Comparison of ENCODE assay signal across 21 cellular contexts in genomic region chr3:53628546-53629395, GRCh38.
A peak's percentile ranks its signal among the peaks of the same experiment; 100 is the strongest.
DNase-seq lines count a peak whose midpoint lies in the region; ATAC-seq and TF ChIP-seq lines count a peak whose summit lies in the region.
"Had no signal": no experiment of that assay in that cellular context is flagged by ENCODE, and none has a peak within 500 bp of the region (broad histone marks: within the 10 kb centered on the region; RNA-seq: fewer than 3 reads in every experiment).

No MANE protein-coding gene starts in this region.

- H3K4me3 ChIP-seq in lower leg skin (ENCODE audit: low read depth, poor library complexity, severe bottlenecking): no peak overlapping the region
- H3K4me3 ChIP-seq: tibial nerve had no signal

- peak overlapping the region in 1 of 2 donors; percentile 31 for H3K4me3 Mint-ChIP-seq in effector memory CD8-positive, alpha-beta T cell
- H3K4me3 Mint-ChIP-seq in nephron: no peak overlapping the region
- H3K4me3 Mint-ChIP-seq: activated CD4-positive, alpha-beta T cell treated with anti-CD3 and anti-CD28 coated beads, Interleukin-2, amount 10 ng/mL, durations not matched to agents 7 days and 5 days; T-cell had no signal

- H3K27me3 Mint-ChIP-seq in effector memory CD8-positive, alpha-beta T cell: peaks cover 22 to 43% of the 10 kb centered on the region in 2 donors
- H3K27me3 Mint-ChIP-seq in nephron (ENCODE audit: low read depth): peaks cover 13% of the 10 kb centered on the region

- TF ChIP-seq CTCF in nephron (IDR thresholded peaks at IDR 0.05; ENCODE audit: unreplicated experiment in 3 of 3): no peak
- no peak for TF ChIP-seq CTCF in lower leg skin (IDR thresholded peaks at IDR 0.05)

- intact Hi-C loops in lower leg skin (cut with DNase I; ENCODE audit: low total_unique reads): no loop called here

- no peak for TF ChIP-seq POLR2A in lower leg skin (IDR thresholded peaks at IDR 0.05)

- DNase-seq in Ammon's horn (ENCODE audit: low spot score) (peak; percentile 13), DMS79 (lab: John Stamatoyannopoulos, UW) (peak; percentile 6), HCEC 1CT (no peak), lower leg skin (ENCODE audit: low spot score in 2 of 2) (no peak)
- DNase-seq in effector memory CD8-positive, alpha-beta T cell: no peak
- DNase-seq: activated CD4-positive, alpha-beta T cell treated with anti-CD3 and anti-CD28 coated beads, Interleukin-2, amount 10 ng/mL, durations not matched to agents 7 days and 5 days; activated CD8-positive, alpha-beta memory T cell treated with anti-CD3 and anti-CD28 coated beads, Interleukin-2, amount 50 U/mL, for 4 hours; activated effector memory CD4-positive, alpha-beta T cell treated with Interleukin-2 at 50 U/mL for 16 hours; dermis blood vessel endothelial cell; GOT3; Karpas-422; NCI-H524 treated with DMSO at 0.1 percent for 48 hours; SHP77; stimulated activated naive CD4-positive, alpha-beta T cell; T-cell had no signal

- H3K4me1 Mint-ChIP-seq in effector memory CD8-positive, alpha-beta T cell (ENCODE audit: low read depth in 2 of 2): peaks cover 0 to 2% of the 10 kb centered on the region in 2 donors
- H3K4me1 Mint-ChIP-seq in nephron: peaks cover 34% of the 10 kb centered on the region
- H3K4me1 Mint-ChIP-seq: activated CD4-positive, alpha-beta T cell treated with anti-CD3 and anti-CD28 coated beads, Interleukin-2, amount 10 ng/mL, durations not matched to agents 7 days and 5 days; T-cell had no signal

- H3K36me3 Mint-ChIP-seq in effector memory CD8-positive, alpha-beta T cell (ENCODE audit: insufficient read depth): no peaks in the 10 kb centered on the region
- H3K36me3 Mint-ChIP-seq in nephron (ENCODE audit: low read depth): peaks cover 4% of the 10 kb centered on the region
- H3K36me3 Mint-ChIP-seq: T-cell had no signal

- WGBS in lower leg skin, 2 donors: 38 to 56% methylated on average over 10 of the region's 10 CpGs

- ATAC-seq in effector memory CD8-positive, alpha-beta T cell (replicated peaks): peak; percentile 45
- ATAC-seq in GM21723 (IDR thresholded peaks at IDR 0.05; ENCODE audit: unreplicated experiment) (no peak), GM19328 (IDR thresholded peaks at IDR 0.05; ENCODE audit: unreplicated experiment) (no peak)
- ATAC-seq: left lobe of liver, sciatic nerve, T-cell had no signal

- H3K9me3 Mint-ChIP-seq in effector memory CD8-positive, alpha-beta T cell: no peaks in the 10 kb centered on the region
- H3K9me3 Mint-ChIP-seq in nephron: peaks cover 19% of the 10 kb centered on the region
- H3K9me3 Mint-ChIP-seq: activated CD4-positive, alpha-beta T cell treated with anti-CD3 and anti-CD28 coated beads, Interleukin-2, amount 10 ng/mL, durations not matched to agents 7 days and 5 days; T-cell had no signal

- H3K27ac Mint-ChIP-seq in effector memory CD8-positive, alpha-beta T cell: peak overlapping the region in 1 of 2 donors; percentile 10
- peak overlapping the region; percentile 42 to 55 (median 50) for H3K27ac Mint-ChIP-seq in nephron
- H3K27ac Mint-ChIP-seq: activated CD4-positive, alpha-beta T cell treated with anti-CD3 and anti-CD28 coated beads, Interleukin-2, amount 10 ng/mL, durations not matched to agents 7 days and 5 days; T-cell had no signal

Comparison
In these comparisons a context has a peak if more than half of its experiments do, and no peak if none do; other contexts are left out.
1. DNase-seq: peak in Ammon's horn (single experiment) and DMS79 (single experiment); none in effector memory CD8-positive, alpha-beta T cell (0 of 3), HCEC 1CT (single experiment) and lower leg skin (0 of 2).